Comparison of ENCODE assay signal across 22 cellular contexts in genomic region chr7:78185149-78185745, GRCh38.
"Had no signal": no experiment of that assay in that cellular context is flagged by ENCODE, and none has a peak within 500 bp of the region (broad histone marks: within the 10 kb centered on the region; RNA-seq: fewer than 3 reads in every experiment).

No MANE protein-coding gene starts in this region.

- H3K36me3 ChIP-seq: breast epithelium, SJSA1 had no signal

- H3K27ac ChIP-seq: breast epithelium, SJSA1 had no signal

- ATAC-seq: activated CD8-positive, alpha-beta memory T cell treated with anti-CD3 and anti-CD28 coated beads, Interleukin-2, amount 10 ng/mL, durations not matched to agents 7 days and 5 days; T-helper 17 cell; WTC11 had no signal

- DNase-seq: activated CD4-positive, alpha-beta T cell treated with anti-CD3 and anti-CD28 coated beads, Interleukin-2, amount 10 ng/mL, durations not matched to agents 24 days and 14 days; activated CD4-positive, alpha-beta T cell treated with anti-CD3 and anti-CD28 coated beads, Interleukin-2, amount 50 U/mL, for 48 hours; activated CD4-positive, CD25-positive, alpha-beta regulatory T cell treated with anti-CD3 and anti-CD28 coated beads, Interleukin-2, amount 50 U/mL, for 72 hours; activated CD8-positive, alpha-beta memory T cell treated with anti-CD3 and anti-CD28 coated beads, Interleukin-2, amount 10 ng/mL, durations not matched to agents 7 days and 5 days; activated effector memory CD4-positive, alpha-beta T cell treated with Interleukin-2 at 50 U/mL for 16 hours; activated naive CD4-positive, alpha-beta T cell; activated T-cell treated with anti-CD3 and anti-CD28 coated beads, Interleukin-2, amount 50 U/mL, for 24 hours; aorta; caudate nucleus; MM.1S; NCI-H146; NCI-H187 treated with DMSO at 0.1 percent for 48 hours; NCI-H2081 treated with DMSO at 0.1 percent for 48 hours; NCI-H2171 treated with DMSO at 0.1 percent for 48 hours; NCI-H226; NK-92 treated with Interleukin-12 subunit alpha and Interleukin-12 subunit beta, amount 100 ng/mL, for 24 hours; SHP77; T-helper 17 cell; T-helper 9 cell had no signal

- H3K9me3 ChIP-seq: breast epithelium, SJSA1 had no signal

- H3K4me3 ChIP-seq: breast epithelium, SJSA1 had no signal

- H3K27me3 ChIP-seq: breast epithelium, SJSA1 had no signal

- H3K4me1 ChIP-seq: breast epithelium, SJSA1 had no signal
